ENCODE assay signal across 8 cellular contexts in genomic region chr1:154974808-154975408, GRCh38. TPM values are rescaled to one million over a fixed set of nuclear protein-coding genes. Genes with fewer than 3 reads are reported as not detected.
DNase-seq lines count a peak whose midpoint lies in the region; ATAC-seq and TF ChIP-seq lines count a peak whose summit lies in the region.

No MANE protein-coding gene starts in this region.

- intact Hi-C loops in right cardiac atrium (cut with DNase I) (loop anchor here in 1 of 4 donors (10.0 kb wide), 1 partner anchor 90 kb away; the partner anchor contains the start of gene EFNA4), uterus (cut with DNase I; ENCODE audit: low total_unique reads) (no loop called here)

- H3K27me3 ChIP-seq in right cardiac atrium (ENCODE audit: control insufficient read depth, insufficient read depth) (no peaks in the 10 kb centered on the region), uterus (no peaks in the 10 kb centered on the region)

- H3K4me1 ChIP-seq in right cardiac atrium (ENCODE audit: control insufficient read depth, insufficient read depth, low read length) (peaks cover 14% of the 10 kb centered on the region), uterus (peaks cover 3 to 8% of the 10 kb centered on the region in 2 donors)

- peak overlapping the region; percentile 67 for H3K4me3 ChIP-seq in right cardiac atrium (ENCODE audit: low read length)
- peak overlapping the region; percentile 50 to 73 for H3K4me3 ChIP-seq in uterus

- H3K27ac ChIP-seq in right cardiac atrium (ENCODE audit: low read length) (peak overlapping the region; percentile 91), uterus (peak overlapping the region; percentile 99)

- TF ChIP-seq POLR2A in uterus (IDR thresholded peaks at IDR 0.05), result peak; percentile 71 to 77

- DNase-seq in NCI-H146 (lab: John Stamatoyannopoulos, UW), result peak; percentile 96
- peak; percentile 92 for DNase-seq in SW480 (ENCODE audit: low spot score)
- peak in 51 of 56 donors; percentile 73 to 99 (median 91) for DNase-seq in amygdala (lab: John Stamatoyannopoulos, UW)
- DNase-seq in right cardiac atrium, result peak; percentile 96 to 97 (median 97)
- DNase-seq in pulmonary artery endothelial cell (ENCODE audit: low read depth, low spot score), result peak; percentile 76
- peak; percentile 94 to 96 for DNase-seq in uterus

- H3K9me3 ChIP-seq in right cardiac atrium (ENCODE audit: control insufficient read depth, low read length) (no peaks in the 10 kb centered on the region), uterus (no peaks in the 10 kb centered on the region)

- no peaks in the 10 kb centered on the region for H3K36me3 ChIP-seq in uterus

- no peak for TF ChIP-seq CTCF in uterus (IDR thresholded peaks at IDR 0.05)

- under 1% methylated on average over 30 of the region's 30 CpGs for WGBS in right cardiac atrium

- peak; percentile 49 for ATAC-seq in GM18498 (IDR thresholded peaks at IDR 0.05; ENCODE audit: unreplicated experiment)
- peak; percentile 42 for ATAC-seq in HG02884 (IDR thresholded peaks at IDR 0.05; ENCODE audit: unreplicated experiment)
- ATAC-seq in right cardiac atrium, result peak; percentile 61 to 72

RNA-seq across cellular contexts. Expression of gene CKS1B, which starts 0.4 kb away (rescaled TPM):
- 10 to 100 TPM; 19.9 to 28.1 (median 23.4) TPM for total RNA-seq in right cardiac atrium
- 28.9 TPM for polyA plus RNA-seq in right cardiac atrium
- total RNA-seq in pulmonary artery endothelial cell, result 78.0 and 143 TPM in 2 replicates
- 10 to 100 TPM; 14.1 to 52.7 (median 22.8) TPM for total RNA-seq in uterus

RNA-seq across cellular contexts. Expression of gene SHC1, which starts 4.4 kb away (rescaled TPM):
- 10 to 100 TPM; 63.2 to 81.7 (median 71.4) TPM for total RNA-seq in right cardiac atrium
- 37.9 TPM for polyA plus RNA-seq in right cardiac atrium
- 186 and 321 TPM in 2 replicates for total RNA-seq in pulmonary artery endothelial cell
- total RNA-seq in uterus, result 100 to 1,000 TPM in 2 of 4 donors, 10 to 100 TPM in 2; 93.5 to 149 (median 101) TPM

RNA-seq across cellular contexts. Expression of gene FLAD1, which starts 8.2 kb away (rescaled TPM):
- 10 to 100 TPM; 22.8 to 32.7 (median 25.2) TPM for total RNA-seq in right cardiac atrium
- 25.3 TPM for polyA plus RNA-seq in right cardiac atrium
- total RNA-seq in pulmonary artery endothelial cell, result 29.5 TPM in 2 replicates
- total RNA-seq in uterus, result 10 to 100 TPM; 12.6 to 33.8 (median 20.7) TPM

RNA-seq across cellular contexts. Expression of gene PYGO2, which starts 13.3 kb away (rescaled TPM):
- total RNA-seq in right cardiac atrium (10 to 100 TPM; 14.6 to 22.0 (median 18.6) TPM), pulmonary artery endothelial cell (6.3 and 7.2 TPM in 2 replicates), uterus (10 to 100 TPM in 3 of 4 donors, 1 to 10 TPM in 1; 10.0 to 36.4 (median 15.9) TPM)
- 14.3 TPM for polyA plus RNA-seq in right cardiac atrium

RNA-seq across cellular contexts. Expression of gene LENEP, which starts 18.5 kb away (rescaled TPM):
- total RNA-seq in right cardiac atrium (not detected), pulmonary artery endothelial cell (0.56 and 0.66 TPM in 2 replicates), uterus (under 1 TPM in 1 of 4 donors, not detected in 3; 0.83 TPM)
- not detected for polyA plus RNA-seq in right cardiac atrium

Comparison
In these comparisons a context has a peak if more than half of its experiments do, and no peak if none do; other contexts are left out.
1. Peak in every context shown above with its lines: DNase-seq, ATAC-seq, H3K4me3 ChIP-seq and H3K27ac ChIP-seq.